In genomic region chr1:19395678-19396192, GRCh38 we compare ENCODE assay signal across 1 cellular context.
TF ChIP-seq lines count a peak whose summit lies in the region.

No MANE protein-coding gene starts in this region.

TF ChIP-seq in GM23338, 12 proteins besides CTCF, POLR2A, EP300 and RAD21:
- TF ChIP-seq ZNF462 (CRISPR knock-in tag; IDR thresholded peaks at IDR 0.05) (no peak), ZNF114 (CRISPR knock-in tag; IDR thresholded peaks at IDR 0.05) (no peak), EZH2phosphoT487 (IDR thresholded peaks at IDR 0.05; ENCODE audit: unreplicated experiment) (no peak)
